ENCODE assay signal across 8 cellular contexts in genomic region chr14:52730708-52731111, GRCh38. TPM values are rescaled to one million over a fixed set of nuclear protein-coding genes. Genes with fewer than 3 reads are reported as not detected.
DNase-seq lines count a peak whose midpoint lies in the region; ATAC-seq and TF ChIP-seq lines count a peak whose summit lies in the region.

No MANE protein-coding gene starts in this region.

- intact Hi-C loops in left lung (cut with DNase I), result no loop called here

- TF ChIP-seq CTCF in left lung (IDR thresholded peaks at IDR 0.05), result no peak

- H3K9me3 ChIP-seq in HUES48 (ENCODE audit: control insufficient read depth, insufficient read depth, low read length) (no peaks in the 10 kb centered on the region), left lung (no peaks in the 10 kb centered on the region), thymus (ENCODE audit: control insufficient read depth) (no peaks in the 10 kb centered on the region)

- DNase-seq in AML-193 (lab: John Stamatoyannopoulos, UW), result peak; percentile 10 to 19
- DNase-seq in left lung, result no peak
- no peak for DNase-seq in DMS114 treated with DMSO at 0.1 percent for 48 hours (lab: John Stamatoyannopoulos, UW; ENCODE audit: unreplicated experiment)
- DNase-seq in cerebellum (ENCODE audit: low spot score), result no peak

- H3K36me3 ChIP-seq in HUES48 (ENCODE audit: control insufficient read depth, insufficient read depth, low read length), result peaks cover 41% of the 10 kb centered on the region
- peaks cover 0 to 31% of the 10 kb centered on the region in 2 donors for H3K36me3 ChIP-seq in left lung
- peaks cover 6% of the 10 kb centered on the region for H3K36me3 ChIP-seq in thymus (ENCODE audit: control insufficient read depth, insufficient read depth)

- H3K9ac ChIP-seq in HUES48 (ENCODE audit: low read depth, low read length), result peak overlapping the region; percentile 87

- H3K27ac ChIP-seq in HUES48 (ENCODE audit: low read depth, low read length) (peak overlapping the region; percentile 91), angular gyrus (ENCODE audit: low read depth, low read length) (peak overlapping the region; percentile 80), left lung (peak overlapping the region; percentile 81 to 83), thymus (ENCODE audit: low read depth) (no peak overlapping the region)

- H3K4me1 ChIP-seq in HUES48 (ENCODE audit: control insufficient read depth, insufficient read depth, low read length) (peaks cover 13% of the 10 kb centered on the region), left lung (peaks cover 3 to 31% of the 10 kb centered on the region in 2 donors), thymus (ENCODE audit: control insufficient read depth, insufficient read depth, low read length) (peaks cover 8% of the 10 kb centered on the region)

- peak; percentile 18 for ATAC-seq in left lung
- ATAC-seq in HG03521 (IDR thresholded peaks at IDR 0.05; ENCODE audit: unreplicated experiment), result no peak

- WGBS in thymus, result 3% methylated on average over 11 of the region's 11 CpGs

- no peaks in the 10 kb centered on the region for H3K27me3 ChIP-seq in HUES48 (ENCODE audit: control insufficient read depth, insufficient read depth, low read length)
- no peaks in the 10 kb centered on the region for H3K27me3 ChIP-seq in left lung
- no peaks in the 10 kb centered on the region for H3K27me3 ChIP-seq in thymus (ENCODE audit: control insufficient read depth, insufficient read depth)

- H3K4me3 ChIP-seq in HUES48 (ENCODE audit: low read depth, low read length) (peak overlapping the region; percentile 99), left lung (peak overlapping the region; percentile 93 to 95), thymus (ENCODE audit: low read length) (peak overlapping the region; percentile 62)

RNA-seq across cellular contexts. Expression of gene STYX, which starts 0.7 kb away (rescaled TPM):
- total RNA-seq in left lung (10 to 100 TPM in 1 of 2 donors, 1 to 10 TPM in 1; 9.9 to 12.7 TPM), cerebellum (22.2 TPM)
- polyA plus RNA-seq in thymus, result 11.8 TPM

RNA-seq across cellular contexts. Expression of gene PSMC6, which starts 23.7 kb away (rescaled TPM):
- total RNA-seq in left lung (10 to 100 TPM; 68.5 to 94.0 TPM), cerebellum (95.9 TPM)
- 150 TPM for polyA plus RNA-seq in thymus

RNA-seq across cellular contexts. Expression of gene ERO1A, which starts 35.4 kb away (rescaled TPM):
- 10 to 100 TPM; 59.6 to 70.6 TPM for total RNA-seq in left lung
- 16.0 TPM for polyA plus RNA-seq in thymus
- 37.1 TPM for total RNA-seq in cerebellum

Comparison
In these comparisons a context has a peak if more than half of its experiments do, and no peak if none do; other contexts are left out.
1. DNase-seq: peak in AML-193 (2 of 2); none in left lung (0 of 2), DMS114 treated with DMSO at 0.1 percent for 48 hours (single experiment) and cerebellum (single experiment).
2. Peak in every context shown above with its lines, with median percentiles within 50 percentile points of each other: H3K4me3 ChIP-seq.